1 cellular context compared by ENCODE assay signal in genomic region chr7:149147072-149147729, GRCh38.
TF ChIP-seq lines count a peak whose summit lies in the region.

TSS of gene ZNF398 (plus strand) at chr7:149147453. CDS start at chr7:149147743, 290 bp downstream.

TF ChIP-seq in K562, 482 proteins besides CTCF, POLR2A, EP300 and RAD21 (continued from another document and continues in another):
- TF ChIP-seq ZNF609 (CRISPR knock-in tag; IDR thresholded peaks at IDR 0.05; ENCODE audit: borderline replicate concordance) = peak; percentile 68; the same call in 1 of the 2 replicates
- peak; percentile 51; the same call in 1 of the 2 replicates for TF ChIP-seq MTA2 (IDR thresholded peaks at IDR 0.05; ENCODE audit: low read depth)
- no peak for TF ChIP-seq ZNF518B (CRISPR knock-in tag; IDR thresholded peaks at IDR 0.05)
- TF ChIP-seq MLX (CRISPR knock-in tag; conservative IDR thresholded peaks at IDR 0.05) = no peak; a peak in 2 of 4 replicates
- peak; percentile 44 for TF ChIP-seq CREB1 (IDR thresholded peaks at IDR 0.05)
- TF ChIP-seq CREB1 (CRISPR knock-in tag; IDR thresholded peaks at IDR 0.05) = peak; percentile 65; the same call in 1 of the 2 replicates
- peak; percentile 83 for TF ChIP-seq EP400 (IDR thresholded peaks at IDR 0.05)
- TF ChIP-seq RAD51 (IDR thresholded peaks at IDR 0.05; ENCODE audit: borderline replicate concordance, low read depth) = peak; percentile 32; the same call in 1 of the 2 replicates
- peak; percentile 38; the same call in 1 of the 2 replicates for TF ChIP-seq SMC3 (conservative IDR thresholded peaks at IDR 0.05; ENCODE audit: insufficient read depth, low read depth, low read length)
- TF ChIP-seq ZNF384 (IDR thresholded peaks at IDR 0.05; ENCODE audit: low read depth, low read length) = peak; percentile 50; the same call in 1 of the 2 replicates
- TF ChIP-seq CTCFL (IDR thresholded peaks at IDR 0.05; ENCODE audit: borderline replicate concordance, insufficient read depth, low read depth, low read length, poor library complexity, severe bottlenecking) = peak; percentile 95
- TF ChIP-seq ZBTB11 (CRISPR knock-in tag; IDR thresholded peaks at IDR 0.05) = no peak; a peak in 2 of 6 replicates
- TF ChIP-seq ERF (CRISPR knock-in tag; IDR thresholded peaks at IDR 0.05) = peak; percentile 59; the same call in 1 of the 2 replicates
- TF ChIP-seq NFRKB (IDR thresholded peaks at IDR 0.05; ENCODE audit: low read depth) = no peak; the same call in 1 of the 2 replicates
- no peak for TF ChIP-seq ZBTB17 (CRISPR knock-in tag; IDR thresholded peaks at IDR 0.05)
- TF ChIP-seq TEAD1 (CRISPR knock-in tag; IDR thresholded peaks at IDR 0.05) = 0 out of 4 replicates have a peak, but pooled peaks of 1 of the 2 experiments have one; percentile 20
- TF ChIP-seq ZNF551 (CRISPR knock-in tag; IDR thresholded peaks at IDR 0.05) = no peak
- TF ChIP-seq PHB2 (IDR thresholded peaks at IDR 0.05; ENCODE audit: low read depth) = peak; percentile 18; the same call in 1 of the 2 replicates
- peak; percentile 87 for TF ChIP-seq ZBTB7A (IDR thresholded peaks at IDR 0.05; ENCODE audit: borderline replicate concordance, control insufficient read depth, low read depth, low read length)
- peak; percentile 85; the same call in 1 of the 2 replicates for TF ChIP-seq NKRF (IDR thresholded peaks at IDR 0.05; ENCODE audit: borderline replicate concordance)
- no peak for TF ChIP-seq HMG20A (CRISPR knock-in tag; conservative IDR thresholded peaks at IDR 0.05)
- peak; percentile 54 for TF ChIP-seq FUS (optimal IDR thresholded peaks at IDR 0.05; ENCODE audit: low read depth, low read length)
- no peak for TF ChIP-seq E2F4 (CRISPR knock-in tag; IDR thresholded peaks at IDR 0.05; ENCODE audit: low read depth)
- 0 out of 2 replicates have a peak, but pooled peaks have one; percentile 14 for TF ChIP-seq KAT7 (CRISPR knock-in tag; IDR thresholded peaks at IDR 0.05; ENCODE audit: borderline replicate concordance)
- peak; percentile 53; the same call in 1 of the 2 replicates for TF ChIP-seq ZNF431 (CRISPR knock-in tag; IDR thresholded peaks at IDR 0.05)
- 0 out of 2 replicates have a peak, but pooled peaks have one; percentile 8 for TF ChIP-seq TEAD2 (tag; IDR thresholded peaks at IDR 0.05)
- no peak for TF ChIP-seq GABPB2 (CRISPR knock-in tag; conservative IDR thresholded peaks at IDR 0.05)
- no peak for TF ChIP-seq HEY1 (CRISPR knock-in tag; IDR thresholded peaks at IDR 0.05; ENCODE audit: borderline replicate concordance)
- peak; percentile 29 to 91; a peak in 2 of 4 replicates for TF ChIP-seq HDAC1 (IDR thresholded peaks at IDR 0.05)
- TF ChIP-seq RBFOX2 (IDR thresholded peaks at IDR 0.05; ENCODE audit: low read depth, low read length) = peak; percentile 73
- TF ChIP-seq ATF3 (IDR thresholded peaks at IDR 0.05) = no peak
- 0 out of 2 replicates have a peak, but pooled peaks have one; percentile 37 for TF ChIP-seq ATF3 (CRISPR knock-in tag; conservative IDR thresholded peaks at IDR 0.05)
- peak; percentile 63; the same call in 1 of the 2 replicates for TF ChIP-seq ZFPM2 (CRISPR knock-in tag; IDR thresholded peaks at IDR 0.05)
- TF ChIP-seq NR4A1 (CRISPR knock-in tag; IDR thresholded peaks at IDR 0.05) = no peak
- peak; percentile 59; the same call in 1 of the 2 replicates for TF ChIP-seq NR4A1 (tag; IDR thresholded peaks at IDR 0.05)
- peak; percentile 60 to 72; a peak in 3 of 4 replicates for TF ChIP-seq TRIM24 (IDR thresholded peaks at IDR 0.05)
- TF ChIP-seq HMGN3 (IDR thresholded peaks at IDR 0.05; ENCODE audit: borderline replicate concordance, extremely low read depth, insufficient read length, low read depth, low read length) = peak; percentile 83
- peak; percentile 76 for TF ChIP-seq MYC (IDR thresholded peaks at IDR 0.05; ENCODE audit: low read depth, low read length)
- TF ChIP-seq MYC (CRISPR knock-in tag; IDR thresholded peaks at IDR 0.05; ENCODE audit: borderline replicate concordance, low read depth) = no peak
- TF ChIP-seq CBX5 (IDR thresholded peaks at IDR 0.05; ENCODE audit: borderline replicate concordance, low read depth) = peak; percentile 20; the same call in 1 of the 2 replicates
- 0 out of 2 replicates have a peak, but pooled peaks have one; percentile 10 for TF ChIP-seq ARID2 (IDR thresholded peaks at IDR 0.05)
- peak; percentile 85 for TF ChIP-seq POLR2G (IDR thresholded peaks at IDR 0.05; ENCODE audit: low read depth, low read length)
